ENCODE assay signal across 8 cellular contexts in genomic region chr12:109476807-109477184, GRCh38. TPM values are rescaled to one million over a fixed set of nuclear protein-coding genes. Genes with fewer than 3 reads are reported as not detected.
DNase-seq lines count a peak whose midpoint lies in the region; ATAC-seq and TF ChIP-seq lines count a peak whose summit lies in the region.

No MANE protein-coding gene starts in this region.

- peak overlapping the region; percentile 97 for H3K4me3 Mint-ChIP-seq in activated T-cell treated with anti-CD3 and anti-CD28 coated beads, Interleukin-2, amount 50 U/mL, for 4 hours
- H3K4me3 Mint-ChIP-seq in activated naive CD8-positive, alpha-beta T cell treated with anti-CD3 and anti-CD28 coated beads for 36 hours = peak overlapping the region; percentile 99

- peaks cover 3% of the 10 kb centered on the region for H3K36me3 Mint-ChIP-seq in activated T-cell treated with anti-CD3 and anti-CD28 coated beads, Interleukin-2, amount 50 U/mL, for 4 hours (ENCODE audit: insufficient read depth)
- H3K36me3 Mint-ChIP-seq in activated naive CD8-positive, alpha-beta T cell treated with anti-CD3 and anti-CD28 coated beads for 36 hours = peaks cover 3% of the 10 kb centered on the region

- H3K4me1 ChIP-seq in thyroid gland = peaks cover 49 to 54% of the 10 kb centered on the region in 2 donors

- intact Hi-C loops in thyroid gland (cut with DNase I) = loop anchor here (5.0 kb wide), 1 partner anchor 44 kb away; no protein-coding TSS in a partner anchor

- no peak for TF ChIP-seq POLR2A in thyroid gland (IDR thresholded peaks at IDR 0.05)

- WGBS in thyroid gland, 2 donors = 0% methylated on average over 11 of the region's 11 CpGs

- TF ChIP-seq CTCF in kidney epithelial cell (IDR thresholded peaks at IDR 0.05; ENCODE audit: insufficient read depth, low read length, poor library complexity, severe bottlenecking) = no peak
- no peak for TF ChIP-seq CTCF in thyroid gland (IDR thresholded peaks at IDR 0.05)

- no peaks in the 10 kb centered on the region for H3K36me3 ChIP-seq in kidney epithelial cell (ENCODE audit: control insufficient read depth, insufficient read depth, low read length)
- no peaks in the 10 kb centered on the region for H3K36me3 ChIP-seq in thyroid gland

- peak overlapping the region; percentile 97 to 99 (median 98) for H3K27ac ChIP-seq in thyroid gland

- H3K27me3 Mint-ChIP-seq in activated T-cell treated with anti-CD3 and anti-CD28 coated beads, Interleukin-2, amount 50 U/mL, for 4 hours (ENCODE audit: low read depth) = no peaks in the 10 kb centered on the region
- no peaks in the 10 kb centered on the region for H3K27me3 Mint-ChIP-seq in activated naive CD8-positive, alpha-beta T cell treated with anti-CD3 and anti-CD28 coated beads for 36 hours

- H3K27me3 ChIP-seq in kidney epithelial cell (ENCODE audit: control insufficient read depth, insufficient read depth, low read length) (no peaks in the 10 kb centered on the region), thyroid gland (no peaks in the 10 kb centered on the region)

- peak; percentile 3 to 5 for ATAC-seq in activated T-cell treated with anti-CD3 and anti-CD28 coated beads, Interleukin-2, amount 50 U/mL, for 4 hours

- H3K9me3 ChIP-seq in thyroid gland = no peaks in the 10 kb centered on the region

- H3K4me3 ChIP-seq in kidney epithelial cell (ENCODE audit: low read depth, low read length) = peak overlapping the region; percentile 69
- H3K4me3 ChIP-seq in thyroid gland (replicated peaks in 1 of 3) = peak overlapping the region; percentile 79 to 97 (median 87)

- peaks cover 40% of the 10 kb centered on the region for H3K4me1 Mint-ChIP-seq in activated T-cell treated with anti-CD3 and anti-CD28 coated beads, Interleukin-2, amount 50 U/mL, for 4 hours (ENCODE audit: low read depth)
- peaks cover 30% of the 10 kb centered on the region for H3K4me1 Mint-ChIP-seq in activated naive CD8-positive, alpha-beta T cell treated with anti-CD3 and anti-CD28 coated beads for 36 hours

- DNase-seq in activated T-cell treated with anti-CD3 and anti-CD28 coated beads, Interleukin-2, amount 50 U/mL, for 4 hours = no peak
- DNase-seq in activated T-cell treated with anti-CD3 and anti-CD28 coated beads, Interleukin-2, amount 50 U/mL, for 48 hours = no peak
- no peak for DNase-seq in activated naive CD8-positive, alpha-beta T cell treated with anti-CD3 and anti-CD28 coated beads for 36 hours
- DNase-seq in kidney epithelial cell (ENCODE audit: low read depth) (no peak), thyroid gland (no peak), A172 (ENCODE audit: low spot score) (no peak), DMS114 treated with DMSO at 0.1 percent for 48 hours (lab: John Stamatoyannopoulos, UW; ENCODE audit: unreplicated experiment) (no peak), NCI-H2029 (lab: John Stamatoyannopoulos, UW) (no peak)

- peak overlapping the region; percentile 100 for H3K27ac Mint-ChIP-seq in activated naive CD8-positive, alpha-beta T cell treated with anti-CD3 and anti-CD28 coated beads for 36 hours

- no peaks in the 10 kb centered on the region for H3K9me3 Mint-ChIP-seq in activated T-cell treated with anti-CD3 and anti-CD28 coated beads, Interleukin-2, amount 50 U/mL, for 4 hours
- no peaks in the 10 kb centered on the region for H3K9me3 Mint-ChIP-seq in activated naive CD8-positive, alpha-beta T cell treated with anti-CD3 and anti-CD28 coated beads for 36 hours

RNA-seq across cellular contexts. Expression of gene KCTD10, which starts 0.3 kb away (rescaled TPM):
- 10 to 100 TPM; 42.7 to 47.3 (median 45.4) TPM for total RNA-seq in activated T-cell treated with anti-CD3 and anti-CD28 coated beads, Interleukin-2, amount 50 U/mL, for 4 hours
- 10 to 100 TPM; 47.6 to 48.9 TPM for total RNA-seq in activated naive CD8-positive, alpha-beta T cell treated with anti-CD3 and anti-CD28 coated beads for 36 hours
- total RNA-seq in kidney epithelial cell (37.9 and 52.1 TPM in 2 replicates), thyroid gland (100 to 1,000 TPM in 1 of 4 donors, 10 to 100 TPM in 3; 70.3 to 149 (median 85.4) TPM)
- total RNA-seq in A172 (2014; rRNA removed; shearing (Covaris generic)) = 19.6 and 53.6 TPM in 2 replicates

RNA-seq across cellular contexts. Expression of gene UBE3B, which starts 0.6 kb away (rescaled TPM):
- total RNA-seq in activated T-cell treated with anti-CD3 and anti-CD28 coated beads, Interleukin-2, amount 50 U/mL, for 4 hours = 10 to 100 TPM; 24.1 to 25.4 (median 24.4) TPM
- total RNA-seq in activated naive CD8-positive, alpha-beta T cell treated with anti-CD3 and anti-CD28 coated beads for 36 hours = 10 to 100 TPM; 23.4 to 23.5 TPM
- total RNA-seq in kidney epithelial cell (34.8 and 38.3 TPM in 2 replicates), thyroid gland (10 to 100 TPM; 52.2 to 72.5 (median 65.5) TPM)
- 28.4 and 30.2 TPM in 2 replicates for total RNA-seq in A172 (2014; rRNA removed; shearing (Covaris generic))
